In genomic region chr9:89712285-89712684, GRCh38 we compare ENCODE assay signal across 25 cellular contexts.
"Had no signal": no experiment of that assay in that cellular context is flagged by ENCODE, and none has a peak within 500 bp of the region (broad histone marks: within the 10 kb centered on the region; RNA-seq: fewer than 3 reads in every experiment).

No MANE protein-coding gene starts in this region.

- H3K9me3 Mint-ChIP-seq: activated CD8-positive, alpha-beta T cell treated with anti-CD3 and anti-CD28 coated beads for 36 hours; activated T-cell treated with anti-CD3 and anti-CD28 coated beads, Interleukin-2, amount 50 U/mL, for 24 hours; central memory CD8-positive, alpha-beta T cell had no signal

- H3K36me3 Mint-ChIP-seq: activated naive CD8-positive, alpha-beta T cell; brain had no signal

- DNase-seq: activated CD4-positive, alpha-beta T cell treated with anti-CD3 and anti-CD28 coated beads, Interleukin-2, amount 10 ng/mL, durations not matched to agents 7 days and 5 days; activated CD4-positive, CD25-positive, alpha-beta regulatory T cell; activated CD8-positive, alpha-beta T cell treated with anti-CD3 and anti-CD28 coated beads for 36 hours; activated gamma-delta T cell; activated naive CD4-positive, alpha-beta T cell treated with anti-CD3 and anti-CD28 coated beads for 36 hours; activated T-cell treated with anti-CD3 and anti-CD28 coated beads, Interleukin-2, amount 50 U/mL, for 24 hours; amygdala; IMR-90; KG1; NCI-H1048; NCI-H1694; NCI-H2029; NCI-H510A treated with DMSO at 0.1 percent for 48 hours; Right ventricle myocardium superior; SJCRH30; T-helper 2 cell; T1000 had no signal

- FAIRE-seq: astrocyte, TTC549 had no signal

- H3K27ac Mint-ChIP-seq: activated CD4-positive, alpha-beta T cell treated with anti-CD3 and anti-CD28 coated beads, Interleukin-2, amount 10 ng/mL, durations not matched to agents 7 days and 5 days; activated CD8-positive, alpha-beta T cell treated with anti-CD3 and anti-CD28 coated beads for 36 hours; activated naive CD4-positive, alpha-beta T cell treated with anti-CD3 and anti-CD28 coated beads for 36 hours; activated naive CD8-positive, alpha-beta T cell; activated T-cell treated with anti-CD3 and anti-CD28 coated beads, Interleukin-2, amount 50 U/mL, for 24 hours had no signal

- H3K9me3 ChIP-seq: Peyer's patch, SJCRH30 had no signal

- ATAC-seq: activated CD8-positive, alpha-beta T cell treated with anti-CD3 and anti-CD28 coated beads for 36 hours had no signal

- H3K36me3 ChIP-seq: Peyer's patch, SJCRH30 had no signal

- H3K4me3 Mint-ChIP-seq: activated CD4-positive, alpha-beta T cell treated with anti-CD3 and anti-CD28 coated beads, Interleukin-2, amount 10 ng/mL, durations not matched to agents 7 days and 5 days; activated CD8-positive, alpha-beta T cell treated with anti-CD3 and anti-CD28 coated beads for 36 hours; activated naive CD4-positive, alpha-beta T cell treated with anti-CD3 and anti-CD28 coated beads for 36 hours; activated naive CD8-positive, alpha-beta T cell; activated T-cell treated with anti-CD3 and anti-CD28 coated beads, Interleukin-2, amount 50 U/mL, for 24 hours; brain; central memory CD8-positive, alpha-beta T cell had no signal

- H3K27me3 Mint-ChIP-seq: activated CD4-positive, alpha-beta T cell treated with anti-CD3 and anti-CD28 coated beads, Interleukin-2, amount 10 ng/mL, durations not matched to agents 7 days and 5 days; activated CD8-positive, alpha-beta T cell treated with anti-CD3 and anti-CD28 coated beads for 36 hours; activated naive CD8-positive, alpha-beta T cell; activated T-cell treated with anti-CD3 and anti-CD28 coated beads, Interleukin-2, amount 50 U/mL, for 24 hours had no signal

- H3K4me1 Mint-ChIP-seq: central memory CD8-positive, alpha-beta T cell had no signal

- H3K4me3 ChIP-seq: Peyer's patch, SJCRH30 had no signal

- H3K4me1 ChIP-seq: SJCRH30 had no signal

- H3K27me3 ChIP-seq: Peyer's patch, SJCRH30 had no signal

- H3K27ac ChIP-seq: Peyer's patch, RWPE1, SJCRH30, VCaP had no signal
